ENCODE assay signal across 23 cellular contexts in genomic region chr7:123849855-123850254, GRCh38. TPM values are rescaled to one million over a fixed set of nuclear protein-coding genes. Genes with fewer than 3 reads are reported as not detected.
"Had no signal": no experiment of that assay in that cellular context is flagged by ENCODE, and none has a peak within 500 bp of the region (broad histone marks: within the 10 kb centered on the region; RNA-seq: fewer than 3 reads in every experiment).

No MANE protein-coding gene starts in this region.

- H3K9me2 ChIP-seq: SK-N-SH had no signal

- H3K27ac ChIP-seq: PC-9, Peyer's patch had no signal

- H3K9ac ChIP-seq: SK-N-SH had no signal

- H3K27me3 ChIP-seq: Peyer's patch had no signal

- H3K4me2 ChIP-seq: PC-9, SK-N-SH had no signal

- H3K36me3 ChIP-seq: Peyer's patch had no signal

- H3K4me3 ChIP-seq: PC-9, Peyer's patch had no signal

- H3K4me1 ChIP-seq: Peyer's patch had no signal

- H2AFZ ChIP-seq: PC-9 had no signal

- H3K9me3 ChIP-seq: Peyer's patch, SK-N-SH had no signal

- DNase-seq: Karpas-422, KG1, MM.1S, NCI-H1092 treated with DMSO at 0.1 percent for 48 hours, NCI-H1436, NCI-H187, NCI-H2029, NCI-H2081 treated with DMSO at 0.1 percent for 48 hours, NCI-H2171, NCI-H226, NCI-H446, NCI-H510A, NCI-H524 treated with DMSO at 0.1 percent for 48 hours, NCI-H69, NCI-H774, Peyer's patch, SHP77, SK-N-SH, SW 1271 had no signal

RNA-seq across cellular contexts. Expression of gene HYAL4, which starts 4.9 kb away (rescaled TPM):
- total RNA-seq: OCI-LY7, PC-9, RPMI7951, SK-MEL-5 had no signal
